Comparison of ENCODE assay signal across 8 cellular contexts in the genomic region with DNA sequence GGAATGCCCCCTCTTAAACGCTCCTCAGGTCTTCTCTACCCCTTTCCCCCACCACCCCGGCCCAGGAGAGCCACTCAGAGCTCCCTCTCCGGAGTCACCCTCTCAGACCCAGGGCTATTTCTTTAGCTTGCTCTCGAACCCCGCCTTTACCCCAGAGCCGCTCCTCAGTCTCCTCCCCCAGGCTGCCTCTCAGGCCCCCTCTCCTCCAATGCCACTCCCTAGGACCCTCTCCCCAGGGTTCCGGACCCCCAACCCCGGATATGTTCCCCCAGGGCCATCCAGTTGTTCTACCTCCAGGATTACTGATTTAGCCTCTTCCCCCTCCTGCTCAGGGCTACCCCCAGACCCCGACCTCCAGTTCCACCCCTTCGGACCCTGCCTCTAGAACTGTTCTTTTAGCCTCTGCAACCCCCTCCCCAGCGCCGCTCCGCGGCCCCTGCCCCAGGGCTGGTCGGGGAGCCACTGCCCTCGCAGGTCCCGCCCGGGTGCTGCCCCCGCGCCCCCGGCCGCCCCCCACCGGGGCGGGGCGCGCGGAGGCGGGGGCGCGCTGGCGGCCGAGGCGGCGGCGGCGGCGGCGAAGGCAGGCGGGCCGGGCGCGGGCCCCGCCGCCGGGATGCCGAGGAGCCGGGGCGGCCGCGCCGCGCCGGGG. TPM values are rescaled to one million over a fixed set of nuclear protein-coding genes. Genes with fewer than 3 reads are reported as not detected.
A peak's percentile ranks its signal among the peaks of the same experiment; 100 is the strongest.
DNase-seq lines count a peak whose midpoint lies in the region; ATAC-seq and TF ChIP-seq lines count a peak whose summit lies in the region.

A gene (plus strand): TSS at position 565 of the 649 bp plus-strand sequence. CDS start 49 bp downstream, at position 614.

- H3K27ac ChIP-seq in ectodermal cell (ENCODE audit: insufficient read depth, low read depth, low read length, poor library complexity, severe bottlenecking): no peak within 1 kb of the TSS

- DNase-seq in Caco-2 (peak in 1 of 2 experiments; percentile 30), NCI-H345 treated with DMSO at 0.1 percent for 48 hours (lab: John Stamatoyannopoulos, UW; ENCODE audit: unreplicated experiment) (peak; percentile 42), osteocyte (ENCODE audit: extremely low spot score, unreplicated experiment) (no peak), GM03348 (ENCODE audit: low spot score) (no peak), hepatic stellate cell (ENCODE audit: low spot score) (no peak)

- H3K27ac Mint-ChIP-seq in Caco-2 (ENCODE audit: unreplicated experiment): no peak within 1 kb of the TSS
- H3K27ac Mint-ChIP-seq in osteocyte (ENCODE audit: unreplicated experiment): no peak within 1 kb of the TSS

- H3K4me3 ChIP-seq in Caco-2 (ENCODE audit: low read depth, low read length) (peak within 1 kb of the TSS; percentile 45), ectodermal cell (ENCODE audit: insufficient read depth, low read depth, low read length) (peak within 1 kb of the TSS; percentile 32)

- TF ChIP-seq CTCF in Caco-2 (IDR thresholded peaks at IDR 0.05; ENCODE audit: insufficient read depth in 1 of 2, low read depth in 1 of 2, low read length in 1 of 2, severe bottlenecking in 1 of 2, unreplicated experiment in 1 of 2) (no peak), osteocyte (IDR thresholded peaks at IDR 0.05) (no peak)

- H3K4me1 ChIP-seq in Caco-2: peaks cover 12% of the 10 kb centered on the region
- H3K4me1 ChIP-seq in ectodermal cell (ENCODE audit: control insufficient read depth, insufficient read depth, low read length): no peaks in the 10 kb centered on the region

- no peaks in the 10 kb centered on the region for H3K4me1 Mint-ChIP-seq in Caco-2 (ENCODE audit: low read depth, unreplicated experiment)
- peaks cover 15% of the 10 kb centered on the region for H3K4me1 Mint-ChIP-seq in osteocyte (ENCODE audit: unreplicated experiment)

- no TSS peak for BruUV-seq in Caco-2 (replicated peaks; lab: Mats Ljungman, UMichigan)

- H3K27me3 Mint-ChIP-seq in Caco-2 (ENCODE audit: insufficient read depth, unreplicated experiment) (peaks cover 15% of the 10 kb centered on the region), osteocyte (ENCODE audit: unreplicated experiment) (peaks cover 23% of the 10 kb centered on the region)

- peaks cover 8% of the 10 kb centered on the region for H3K9me3 Mint-ChIP-seq in Caco-2 (ENCODE audit: unreplicated experiment)
- no peaks in the 10 kb centered on the region for H3K9me3 Mint-ChIP-seq in osteocyte (ENCODE audit: unreplicated experiment)

- peaks cover 4% of the 10 kb centered on the region; the same call in 1 of the 2 replicates for H3K27me3 ChIP-seq in Caco-2 (replicated peaks; ENCODE audit: control insufficient read depth, insufficient read depth, low read length)
- peaks cover 47% of the 10 kb centered on the region for H3K27me3 ChIP-seq in ectodermal cell (ENCODE audit: control insufficient read depth, insufficient read depth, low read length, poor library complexity, severe bottlenecking)

- H3K36me3 ChIP-seq in Caco-2 (ENCODE audit: control insufficient read depth, insufficient read depth, low read length) (no peaks in the 10 kb centered on the region), ectodermal cell (ENCODE audit: control insufficient read depth, insufficient read depth, low read length) (no peaks in the 10 kb centered on the region)

- POLR2A ChIA-PET in Caco-2 (lab: Charles Lee): interaction anchor here (0.5 to 1.4 kb wide), 4 partner anchors 16 to 57 kb away, joined by 3 to 7 read pairs (median 4); no protein-coding TSS in a partner anchor

- ATAC-seq in HG03175 (IDR thresholded peaks at IDR 0.05; ENCODE audit: unreplicated experiment): no peak
- no peak for ATAC-seq in GM19463 (IDR thresholded peaks at IDR 0.05; ENCODE audit: unreplicated experiment)

- no peaks in the 10 kb centered on the region for H3K36me3 Mint-ChIP-seq in Caco-2 (ENCODE audit: insufficient read depth, unreplicated experiment)
- H3K36me3 Mint-ChIP-seq in osteocyte (ENCODE audit: unreplicated experiment): peaks cover 8% of the 10 kb centered on the region

- 1% methylated on average over 53 of the region's 53 CpGs for WGBS in ectodermal cell, 2 experiments

- H3K9me3 ChIP-seq in Caco-2 (no peaks in the 10 kb centered on the region), ectodermal cell (ENCODE audit: control insufficient read depth, low read length) (no peaks in the 10 kb centered on the region)

- H3K4me3 Mint-ChIP-seq in Caco-2 (ENCODE audit: unreplicated experiment) (peak within 1 kb of the TSS; percentile 70), osteocyte (ENCODE audit: unreplicated experiment) (peak within 1 kb of the TSS; percentile 69)

- CTCF ChIA-PET in Caco-2 (lab: Charles Lee): interaction anchor here (0.5 to 4.4 kb wide), 6 partner anchors 38 to 103 kb away, joined by 3 to 37 read pairs (median 3); a partner anchor contains a TSS

- intact Hi-C loops in Caco-2 (cut with micrococcal nuclease; ENCODE audit: unreplicated experiment): no loop called here

RNA-seq across cellular contexts. Expression of the gene that starts here (rescaled TPM):
- total RNA-seq in Caco-2 (2022): 13.0 and 15.6 TPM in 2 replicates
- polyA plus RNA-seq in ectodermal cell (2013, experiment 1 of 4): 1.6 TPM
- polyA plus RNA-seq in ectodermal cell (2013, experiment 2 of 4): 2.6 TPM
- polyA plus RNA-seq in ectodermal cell (2013, experiment 3 of 4): 1.4 TPM
- 2.1 TPM for polyA plus RNA-seq in ectodermal cell (2013, experiment 4 of 4)
- total RNA-seq in osteocyte: 0.54 and 0.63 TPM in 2 replicates
